ENCODE assay signal across 1 cellular context in the genomic region with DNA sequence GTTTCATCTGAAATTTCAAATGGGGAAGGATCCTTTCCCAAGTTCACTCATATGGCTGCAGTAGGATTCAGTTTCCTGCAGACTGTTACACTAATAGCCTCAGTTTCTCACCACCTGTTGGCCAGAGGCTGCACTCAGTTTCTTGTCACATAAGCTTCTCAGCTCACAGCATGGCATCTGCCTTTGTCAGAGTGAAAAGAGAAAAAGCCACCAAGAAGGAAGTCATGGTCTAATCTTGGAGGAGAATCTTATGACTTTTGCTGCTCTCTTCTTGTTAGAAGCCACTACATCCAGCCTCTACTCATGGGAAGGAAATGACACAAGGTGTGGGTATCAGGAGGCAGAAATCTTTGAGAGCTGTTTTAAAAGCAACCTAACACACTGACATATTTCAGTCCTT.
TF ChIP-seq lines count a peak whose summit lies in the region.

No MANE protein-coding gene starts in this region.

TF ChIP-seq in GM12878, 131 proteins besides CTCF, POLR2A, EP300 and RAD21 (continued from another document and continues in another):
- TF ChIP-seq, protein P1, sequence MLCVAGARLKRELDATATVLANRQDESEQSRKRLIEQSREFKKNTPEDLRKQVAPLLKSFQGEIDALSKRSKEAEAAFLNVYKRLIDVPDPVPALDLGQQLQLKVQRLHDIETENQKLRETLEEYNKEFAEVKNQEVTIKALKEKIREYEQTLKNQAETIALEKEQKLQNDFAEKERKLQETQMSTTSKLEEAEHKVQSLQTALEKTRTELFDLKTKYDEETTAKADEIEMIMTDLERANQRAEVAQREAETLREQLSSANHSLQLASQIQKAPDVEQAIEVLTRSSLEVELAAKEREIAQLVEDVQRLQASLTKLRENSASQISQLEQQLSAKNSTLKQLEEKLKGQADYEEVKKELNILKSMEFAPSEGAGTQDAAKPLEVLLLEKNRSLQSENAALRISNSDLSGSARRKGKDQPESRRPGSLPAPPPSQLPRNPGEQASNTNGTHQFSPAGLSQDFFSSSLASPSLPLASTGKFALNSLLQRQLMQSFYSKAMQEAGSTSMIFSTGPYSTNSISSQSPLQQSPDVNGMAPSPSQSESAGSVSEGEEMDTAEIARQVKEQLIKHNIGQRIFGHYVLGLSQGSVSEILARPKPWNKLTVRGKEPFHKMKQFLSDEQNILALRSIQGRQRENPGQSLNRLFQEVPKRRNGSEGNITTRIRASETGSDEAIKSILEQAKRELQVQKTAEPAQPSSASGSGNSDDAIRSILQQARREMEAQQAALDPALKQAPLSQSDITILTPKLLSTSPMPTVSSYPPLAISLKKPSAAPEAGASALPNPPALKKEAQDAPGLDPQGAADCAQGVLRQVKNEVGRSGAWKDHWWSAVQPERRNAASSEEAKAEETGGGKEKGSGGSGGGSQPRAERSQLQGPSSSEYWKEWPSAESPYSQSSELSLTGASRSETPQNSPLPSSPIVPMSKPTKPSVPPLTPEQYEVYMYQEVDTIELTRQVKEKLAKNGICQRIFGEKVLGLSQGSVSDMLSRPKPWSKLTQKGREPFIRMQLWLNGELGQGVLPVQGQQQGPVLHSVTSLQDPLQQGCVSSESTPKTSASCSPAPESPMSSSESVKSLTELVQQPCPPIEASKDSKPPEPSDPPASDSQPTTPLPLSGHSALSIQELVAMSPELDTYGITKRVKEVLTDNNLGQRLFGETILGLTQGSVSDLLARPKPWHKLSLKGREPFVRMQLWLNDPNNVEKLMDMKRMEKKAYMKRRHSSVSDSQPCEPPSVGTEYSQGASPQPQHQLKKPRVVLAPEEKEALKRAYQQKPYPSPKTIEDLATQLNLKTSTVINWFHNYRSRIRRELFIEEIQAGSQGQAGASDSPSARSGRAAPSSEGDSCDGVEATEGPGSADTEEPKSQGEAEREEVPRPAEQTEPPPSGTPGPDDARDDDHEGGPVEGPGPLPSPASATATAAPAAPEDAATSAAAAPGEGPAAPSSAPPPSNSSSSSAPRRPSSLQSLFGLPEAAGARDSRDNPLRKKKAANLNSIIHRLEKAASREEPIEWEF (IDR thresholded peaks at IDR 0.05; ENCODE audit: insufficient replicate concordance, low read depth, low read length): no peak
- no peak for TF ChIP-seq ZSCAN29 (IDR thresholded peaks at IDR 0.05)
- no peak for TF ChIP-seq KLF5 (IDR thresholded peaks at IDR 0.05; ENCODE audit: partially characterized antibody)
- no peak for TF ChIP-seq CREB1 (IDR thresholded peaks at IDR 0.05; ENCODE audit: low read depth)
- TF ChIP-seq MEF2B (IDR thresholded peaks at IDR 0.05; ENCODE audit: partially characterized antibody, poor library complexity, severe bottlenecking): no peak
- TF ChIP-seq RFX5 (IDR thresholded peaks at IDR 0.05; ENCODE audit: low read depth, low read length): no peak
- no peak for TF ChIP-seq ZNF207 (IDR thresholded peaks at IDR 0.05; ENCODE audit: borderline replicate concordance)
- no peak for TF ChIP-seq STAT3 (IDR thresholded peaks at IDR 0.05; ENCODE audit: low read depth, low read length)
- no peak for TF ChIP-seq HCFC1 (IDR thresholded peaks at IDR 0.05; ENCODE audit: low read length)
- 0 out of 2 replicates have a peak, but pooled peaks have one; percentile 54 for TF ChIP-seq BCL11A (IDR thresholded peaks at IDR 0.05; ENCODE audit: low read depth, low read length)
- TF ChIP-seq PAX8 (IDR thresholded peaks at IDR 0.05): no peak
- TF ChIP-seq NRF1 (conservative IDR thresholded peaks at IDR 0.05; ENCODE audit: low read depth, low read length): no peak
- TF ChIP-seq, protein P2, sequence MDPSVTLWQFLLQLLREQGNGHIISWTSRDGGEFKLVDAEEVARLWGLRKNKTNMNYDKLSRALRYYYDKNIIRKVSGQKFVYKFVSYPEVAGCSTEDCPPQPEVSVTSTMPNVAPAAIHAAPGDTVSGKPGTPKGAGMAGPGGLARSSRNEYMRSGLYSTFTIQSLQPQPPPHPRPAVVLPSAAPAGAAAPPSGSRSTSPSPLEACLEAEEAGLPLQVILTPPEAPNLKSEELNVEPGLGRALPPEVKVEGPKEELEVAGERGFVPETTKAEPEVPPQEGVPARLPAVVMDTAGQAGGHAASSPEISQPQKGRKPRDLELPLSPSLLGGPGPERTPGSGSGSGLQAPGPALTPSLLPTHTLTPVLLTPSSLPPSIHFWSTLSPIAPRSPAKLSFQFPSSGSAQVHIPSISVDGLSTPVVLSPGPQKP (IDR thresholded peaks at IDR 0.05; ENCODE audit: low read depth, low read length): no peak
- no peak for TF ChIP-seq CEBPB (IDR thresholded peaks at IDR 0.05; ENCODE audit: borderline replicate concordance in 1 of 2, low read depth in 2 of 2, low read length in 2 of 2)
- TF ChIP-seq ZZZ3 (IDR thresholded peaks at IDR 0.05; ENCODE audit: control insufficient read depth, insufficient read length, low read depth): no peak
- TF ChIP-seq, protein P3, sequence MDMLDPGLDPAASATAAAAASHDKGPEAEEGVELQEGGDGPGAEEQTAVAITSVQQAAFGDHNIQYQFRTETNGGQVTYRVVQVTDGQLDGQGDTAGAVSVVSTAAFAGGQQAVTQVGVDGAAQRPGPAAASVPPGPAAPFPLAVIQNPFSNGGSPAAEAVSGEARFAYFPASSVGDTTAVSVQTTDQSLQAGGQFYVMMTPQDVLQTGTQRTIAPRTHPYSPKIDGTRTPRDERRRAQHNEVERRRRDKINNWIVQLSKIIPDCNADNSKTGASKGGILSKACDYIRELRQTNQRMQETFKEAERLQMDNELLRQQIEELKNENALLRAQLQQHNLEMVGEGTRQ (IDR thresholded peaks at IDR 0.05; ENCODE audit: borderline replicate concordance, low read depth, low read length): no peak
- no peak for TF ChIP-seq NFYA (IDR thresholded peaks at IDR 0.05; ENCODE audit: borderline replicate concordance, low read depth, low read length)
- TF ChIP-seq ZNF622 (IDR thresholded peaks at IDR 0.05): no peak
- no peak for TF ChIP-seq SP1 (IDR thresholded peaks at IDR 0.05; ENCODE audit: low read depth, low read length)
- TF ChIP-seq ESRRA (IDR thresholded peaks at IDR 0.05; ENCODE audit: low read length): no peak
- TF ChIP-seq, protein P4, sequence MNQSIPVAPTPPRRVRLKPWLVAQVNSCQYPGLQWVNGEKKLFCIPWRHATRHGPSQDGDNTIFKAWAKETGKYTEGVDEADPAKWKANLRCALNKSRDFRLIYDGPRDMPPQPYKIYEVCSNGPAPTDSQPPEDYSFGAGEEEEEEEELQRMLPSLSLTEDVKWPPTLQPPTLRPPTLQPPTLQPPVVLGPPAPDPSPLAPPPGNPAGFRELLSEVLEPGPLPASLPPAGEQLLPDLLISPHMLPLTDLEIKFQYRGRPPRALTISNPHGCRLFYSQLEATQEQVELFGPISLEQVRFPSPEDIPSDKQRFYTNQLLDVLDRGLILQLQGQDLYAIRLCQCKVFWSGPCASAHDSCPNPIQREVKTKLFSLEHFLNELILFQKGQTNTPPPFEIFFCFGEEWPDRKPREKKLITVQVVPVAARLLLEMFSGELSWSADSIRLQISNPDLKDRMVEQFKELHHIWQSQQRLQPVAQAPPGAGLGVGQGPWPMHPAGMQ (IDR thresholded peaks at IDR 0.05; ENCODE audit: borderline replicate concordance): no peak
- no peak for TF ChIP-seq SIN3A (IDR thresholded peaks at IDR 0.05; ENCODE audit: low read depth, low read length)
- no peak for TF ChIP-seq BHLHE40 (IDR thresholded peaks at IDR 0.05; ENCODE audit: borderline replicate concordance in 1 of 2, low read depth in 2 of 2, low read length in 1 of 2)
- no peak for TF ChIP-seq SUPT20H (IDR thresholded peaks at IDR 0.05; ENCODE audit: borderline replicate concordance, control insufficient read depth, low read depth, low read length)
- TF ChIP-seq, protein P5, sequence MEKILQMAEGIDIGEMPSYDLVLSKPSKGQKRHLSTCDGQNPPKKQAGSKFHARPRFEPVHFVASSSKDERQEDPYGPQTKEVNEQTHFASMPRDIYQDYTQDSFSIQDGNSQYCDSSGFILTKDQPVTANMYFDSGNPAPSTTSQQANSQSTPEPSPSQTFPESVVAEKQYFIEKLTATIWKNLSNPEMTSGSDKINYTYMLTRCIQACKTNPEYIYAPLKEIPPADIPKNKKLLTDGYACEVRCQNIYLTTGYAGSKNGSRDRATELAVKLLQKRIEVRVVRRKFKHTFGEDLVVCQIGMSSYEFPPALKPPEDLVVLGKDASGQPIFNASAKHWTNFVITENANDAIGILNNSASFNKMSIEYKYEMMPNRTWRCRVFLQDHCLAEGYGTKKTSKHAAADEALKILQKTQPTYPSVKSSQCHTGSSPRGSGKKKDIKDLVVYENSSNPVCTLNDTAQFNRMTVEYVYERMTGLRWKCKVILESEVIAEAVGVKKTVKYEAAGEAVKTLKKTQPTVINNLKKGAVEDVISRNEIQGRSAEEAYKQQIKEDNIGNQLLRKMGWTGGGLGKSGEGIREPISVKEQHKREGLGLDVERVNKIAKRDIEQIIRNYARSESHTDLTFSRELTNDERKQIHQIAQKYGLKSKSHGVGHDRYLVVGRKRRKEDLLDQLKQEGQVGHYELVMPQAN (conservative IDR thresholded peaks at IDR 0.05): no peak
- TF ChIP-seq, protein P6, sequence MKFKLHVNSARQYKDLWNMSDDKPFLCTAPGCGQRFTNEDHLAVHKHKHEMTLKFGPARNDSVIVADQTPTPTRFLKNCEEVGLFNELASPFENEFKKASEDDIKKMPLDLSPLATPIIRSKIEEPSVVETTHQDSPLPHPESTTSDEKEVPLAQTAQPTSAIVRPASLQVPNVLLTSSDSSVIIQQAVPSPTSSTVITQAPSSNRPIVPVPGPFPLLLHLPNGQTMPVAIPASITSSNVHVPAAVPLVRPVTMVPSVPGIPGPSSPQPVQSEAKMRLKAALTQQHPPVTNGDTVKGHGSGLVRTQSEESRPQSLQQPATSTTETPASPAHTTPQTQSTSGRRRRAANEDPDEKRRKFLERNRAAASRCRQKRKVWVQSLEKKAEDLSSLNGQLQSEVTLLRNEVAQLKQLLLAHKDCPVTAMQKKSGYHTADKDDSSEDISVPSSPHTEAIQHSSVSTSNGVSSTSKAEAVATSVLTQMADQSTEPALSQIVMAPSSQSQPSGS (IDR thresholded peaks at IDR 0.05; ENCODE audit: low read length): peak; percentile 46; the same call in 1 of the 2 replicates
- TF ChIP-seq ETV6 (conservative IDR thresholded peaks at IDR 0.05 in 1 of 2, IDR thresholded peaks at IDR 0.05 in 1 of 2; ENCODE audit: borderline replicate concordance in 1 of 2, low read depth in 1 of 2): peak in 1 of 2 experiments; percentile 91; a peak in 2 of 4 replicates
- TF ChIP-seq, protein P7, sequence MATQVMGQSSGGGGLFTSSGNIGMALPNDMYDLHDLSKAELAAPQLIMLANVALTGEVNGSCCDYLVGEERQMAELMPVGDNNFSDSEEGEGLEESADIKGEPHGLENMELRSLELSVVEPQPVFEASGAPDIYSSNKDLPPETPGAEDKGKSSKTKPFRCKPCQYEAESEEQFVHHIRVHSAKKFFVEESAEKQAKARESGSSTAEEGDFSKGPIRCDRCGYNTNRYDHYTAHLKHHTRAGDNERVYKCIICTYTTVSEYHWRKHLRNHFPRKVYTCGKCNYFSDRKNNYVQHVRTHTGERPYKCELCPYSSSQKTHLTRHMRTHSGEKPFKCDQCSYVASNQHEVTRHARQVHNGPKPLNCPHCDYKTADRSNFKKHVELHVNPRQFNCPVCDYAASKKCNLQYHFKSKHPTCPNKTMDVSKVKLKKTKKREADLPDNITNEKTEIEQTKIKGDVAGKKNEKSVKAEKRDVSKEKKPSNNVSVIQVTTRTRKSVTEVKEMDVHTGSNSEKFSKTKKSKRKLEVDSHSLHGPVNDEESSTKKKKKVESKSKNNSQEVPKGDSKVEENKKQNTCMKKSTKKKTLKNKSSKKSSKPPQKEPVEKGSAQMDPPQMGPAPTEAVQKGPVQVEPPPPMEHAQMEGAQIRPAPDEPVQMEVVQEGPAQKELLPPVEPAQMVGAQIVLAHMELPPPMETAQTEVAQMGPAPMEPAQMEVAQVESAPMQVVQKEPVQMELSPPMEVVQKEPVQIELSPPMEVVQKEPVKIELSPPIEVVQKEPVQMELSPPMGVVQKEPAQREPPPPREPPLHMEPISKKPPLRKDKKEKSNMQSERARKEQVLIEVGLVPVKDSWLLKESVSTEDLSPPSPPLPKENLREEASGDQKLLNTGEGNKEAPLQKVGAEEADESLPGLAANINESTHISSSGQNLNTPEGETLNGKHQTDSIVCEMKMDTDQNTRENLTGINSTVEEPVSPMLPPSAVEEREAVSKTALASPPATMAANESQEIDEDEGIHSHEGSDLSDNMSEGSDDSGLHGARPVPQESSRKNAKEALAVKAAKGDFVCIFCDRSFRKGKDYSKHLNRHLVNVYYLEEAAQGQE (IDR thresholded peaks at IDR 0.05; ENCODE audit: low read depth, low read length): no peak
- TF ChIP-seq BACH1 (IDR thresholded peaks at IDR 0.05; ENCODE audit: borderline replicate concordance): no peak
- TF ChIP-seq RBBP5 (conservative IDR thresholded peaks at IDR 0.05): no peak
- peak; percentile 72 for TF ChIP-seq EED (IDR thresholded peaks at IDR 0.05; ENCODE audit: low read depth)
- no peak for TF ChIP-seq HDAC2 (IDR thresholded peaks at IDR 0.05)
- TF ChIP-seq NFIC (IDR thresholded peaks at IDR 0.05; ENCODE audit: low read depth, low read length): peak; percentile 76
- TF ChIP-seq NR2C1 (IDR thresholded peaks at IDR 0.05): no peak
- no peak for TF ChIP-seq ZNF274 (IDR thresholded peaks at IDR 0.05; ENCODE audit: insufficient read depth, insufficient read length)
- TF ChIP-seq, protein P8, sequence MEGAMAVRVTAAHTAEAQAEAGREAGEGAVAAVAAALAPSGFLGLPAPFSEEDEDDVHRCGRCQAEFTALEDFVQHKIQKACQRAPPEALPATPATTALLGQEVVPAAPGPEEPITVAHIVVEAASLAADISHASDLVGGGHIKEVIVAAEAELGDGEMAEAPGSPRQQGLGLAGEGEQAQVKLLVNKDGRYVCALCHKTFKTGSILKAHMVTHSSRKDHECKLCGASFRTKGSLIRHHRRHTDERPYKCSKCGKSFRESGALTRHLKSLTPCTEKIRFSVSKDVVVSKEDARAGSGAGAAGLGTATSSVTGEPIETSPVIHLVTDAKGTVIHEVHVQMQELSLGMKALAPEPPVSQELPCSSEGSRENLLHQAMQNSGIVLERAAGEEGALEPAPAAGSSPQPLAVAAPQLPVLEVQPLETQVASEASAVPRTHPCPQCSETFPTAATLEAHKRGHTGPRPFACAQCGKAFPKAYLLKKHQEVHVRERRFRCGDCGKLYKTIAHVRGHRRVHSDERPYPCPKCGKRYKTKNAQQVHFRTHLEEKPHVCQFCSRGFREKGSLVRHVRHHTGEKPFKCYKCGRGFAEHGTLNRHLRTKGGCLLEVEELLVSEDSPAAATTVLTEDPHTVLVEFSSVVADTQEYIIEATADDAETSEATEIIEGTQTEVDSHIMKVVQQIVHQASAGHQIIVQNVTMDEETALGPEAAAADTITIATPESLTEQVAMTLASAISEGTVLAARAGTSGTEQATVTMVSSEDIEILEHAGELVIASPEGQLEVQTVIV (IDR thresholded peaks at IDR 0.05; ENCODE audit: borderline replicate concordance, partially characterized antibody): no peak
- TF ChIP-seq PAX5 (IDR thresholded peaks at IDR 0.05; ENCODE audit: borderline replicate concordance, low read depth, low read length): no peak
- TF ChIP-seq, protein P9, sequence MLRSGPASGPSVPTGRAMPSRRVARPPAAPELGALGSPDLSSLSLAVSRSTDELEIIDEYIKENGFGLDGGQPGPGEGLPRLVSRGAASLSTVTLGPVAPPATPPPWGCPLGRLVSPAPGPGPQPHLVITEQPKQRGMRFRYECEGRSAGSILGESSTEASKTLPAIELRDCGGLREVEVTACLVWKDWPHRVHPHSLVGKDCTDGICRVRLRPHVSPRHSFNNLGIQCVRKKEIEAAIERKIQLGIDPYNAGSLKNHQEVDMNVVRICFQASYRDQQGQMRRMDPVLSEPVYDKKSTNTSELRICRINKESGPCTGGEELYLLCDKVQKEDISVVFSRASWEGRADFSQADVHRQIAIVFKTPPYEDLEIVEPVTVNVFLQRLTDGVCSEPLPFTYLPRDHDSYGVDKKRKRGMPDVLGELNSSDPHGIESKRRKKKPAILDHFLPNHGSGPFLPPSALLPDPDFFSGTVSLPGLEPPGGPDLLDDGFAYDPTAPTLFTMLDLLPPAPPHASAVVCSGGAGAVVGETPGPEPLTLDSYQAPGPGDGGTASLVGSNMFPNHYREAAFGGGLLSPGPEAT (IDR thresholded peaks at IDR 0.05; ENCODE audit: low read depth): peak; percentile 33; the same call in 1 of the 2 replicates
- no peak for TF ChIP-seq SUZ12 (IDR thresholded peaks at IDR 0.05; ENCODE audit: unreplicated experiment)
- no peak for TF ChIP-seq SREBF2 (IDR thresholded peaks at IDR 0.05; ENCODE audit: low read length)
